In genomic region chr1:116373451-116374339, GRCh38 we compare ENCODE assay signal across 1 cellular context.
TF ChIP-seq lines count a peak whose summit lies in the region.

No MANE protein-coding gene starts in this region.

TF ChIP-seq in K562, 482 proteins besides CTCF, POLR2A, EP300 and RAD21 (continued from another document and continues in another):
- TF ChIP-seq BCLAF1 (IDR thresholded peaks at IDR 0.05; ENCODE audit: borderline replicate concordance in 1 of 2, control insufficient read depth in 1 of 2, low read depth in 2 of 2, low read length in 1 of 2) (no peak), KAT7 (CRISPR knock-in tag; IDR thresholded peaks at IDR 0.05; ENCODE audit: borderline replicate concordance) (no peak), ZNF561 (CRISPR knock-in tag; conservative IDR thresholded peaks at IDR 0.05) (no peak), ZNF197 (CRISPR knock-in tag; IDR thresholded peaks at IDR 0.05; ENCODE audit: low read depth) (no peak), ATF3 (IDR thresholded peaks at IDR 0.05) (no peak), ATF3 (CRISPR knock-in tag; conservative IDR thresholded peaks at IDR 0.05) (no peak), HDAC1 (IDR thresholded peaks at IDR 0.05) (peak in 1 of 2 experiments; percentile 50; a peak in 2 of 4 replicates), GATAD2B (IDR thresholded peaks at IDR 0.05; ENCODE audit: borderline replicate concordance) (no peak), U2AF1 (optimal IDR thresholded peaks at IDR 0.05; ENCODE audit: low read depth, low read length) (no peak), YY1 (IDR thresholded peaks at IDR 0.05; ENCODE audit: borderline replicate concordance in 1 of 3, control insufficient read depth in 1 of 3, extremely low read depth in 1 of 3, insufficient read depth in 3 of 3, insufficient read length in 1 of 3, insufficient replicate concordance in 2 of 3, low read depth in 1 of 3, low read length in 2 of 3) (peak in 1 of 3 experiments; percentile 56), HDAC8 (tag; IDR thresholded peaks at IDR 0.05) (no peak), DACH1 (IDR thresholded peaks at IDR 0.05; ENCODE audit: partially characterized antibody) (no peak), ZNF644 (tag; IDR thresholded peaks at IDR 0.05; ENCODE audit: low read depth) (no peak), ZNF75A (CRISPR knock-in tag; IDR thresholded peaks at IDR 0.05) (no peak), NFIC (IDR thresholded peaks at IDR 0.05) (peak; percentile 30; the same call in 1 of the 2 replicates), TEAD1 (CRISPR knock-in tag; IDR thresholded peaks at IDR 0.05) (no peak), PHF8 (IDR thresholded peaks at IDR 0.05; ENCODE audit: borderline replicate concordance, low read length) (peak; percentile 44; the same call in 1 of the 2 replicates), THRB (CRISPR knock-in tag; conservative IDR thresholded peaks at IDR 0.05) (no peak), NFATC3 (IDR thresholded peaks at IDR 0.05) (no peak), ARNT (IDR thresholded peaks at IDR 0.05) (no peak), TARDBP (IDR thresholded peaks at IDR 0.05) (no peak), CREB1 (IDR thresholded peaks at IDR 0.05) (no peak), CREB1 (CRISPR knock-in tag; IDR thresholded peaks at IDR 0.05) (no peak), MYC (IDR thresholded peaks at IDR 0.05; ENCODE audit: low read depth, low read length) (peak; percentile 32; the same call in 1 of the 2 replicates), MYC (CRISPR knock-in tag; IDR thresholded peaks at IDR 0.05; ENCODE audit: borderline replicate concordance, low read depth) (no peak), SLC30A9 (CRISPR knock-in tag; IDR thresholded peaks at IDR 0.05) (no peak), MAZ (CRISPR knock-in tag; conservative IDR thresholded peaks at IDR 0.05 in 1 of 2, IDR thresholded peaks at IDR 0.05 in 1 of 2) (peak; percentile 67 to 85), ZNF778 (CRISPR knock-in tag; IDR thresholded peaks at IDR 0.05) (no peak), PCBP2 (IDR thresholded peaks at IDR 0.05; ENCODE audit: low read depth, low read length, poor library complexity, severe bottlenecking) (no peak), ZNF740 (CRISPR knock-in tag; IDR thresholded peaks at IDR 0.05) (no peak), ZNF740 (tag; IDR thresholded peaks at IDR 0.05) (no peak), KDM4B (IDR thresholded peaks at IDR 0.05; ENCODE audit: borderline replicate concordance in 2 of 2, low read depth in 1 of 2) (no peak), PHF20 (IDR thresholded peaks at IDR 0.05; ENCODE audit: partially characterized antibody) (no peak), USF1 (CRISPR knock-in tag; IDR thresholded peaks at IDR 0.05) (no peak), SIN3B (IDR thresholded peaks at IDR 0.05; ENCODE audit: low read depth) (no peak), PHTF2 (CRISPR knock-in tag; IDR thresholded peaks at IDR 0.05) (no peak), MIER1 (IDR thresholded peaks at IDR 0.05; ENCODE audit: low read depth) (no peak), EGR1 (conservative IDR thresholded peaks at IDR 0.05) (peak; percentile 25; the same call in 1 of the 2 replicates), BRCA1 (IDR thresholded peaks at IDR 0.05) (no peak), BRCA1 (CRISPR knock-in tag; IDR thresholded peaks at IDR 0.05) (no peak), ZNF217 (CRISPR knock-in tag; IDR thresholded peaks at IDR 0.05) (no peak), MEIS2 (IDR thresholded peaks at IDR 0.05; ENCODE audit: partially characterized antibody) (no peak), ZNF551 (CRISPR knock-in tag; IDR thresholded peaks at IDR 0.05) (no peak), CXXC5 (CRISPR knock-in tag; IDR thresholded peaks at IDR 0.05) (peak; percentile 45; the same call in 1 of the 2 replicates)
- TF ChIP-seq, protein P1, sequence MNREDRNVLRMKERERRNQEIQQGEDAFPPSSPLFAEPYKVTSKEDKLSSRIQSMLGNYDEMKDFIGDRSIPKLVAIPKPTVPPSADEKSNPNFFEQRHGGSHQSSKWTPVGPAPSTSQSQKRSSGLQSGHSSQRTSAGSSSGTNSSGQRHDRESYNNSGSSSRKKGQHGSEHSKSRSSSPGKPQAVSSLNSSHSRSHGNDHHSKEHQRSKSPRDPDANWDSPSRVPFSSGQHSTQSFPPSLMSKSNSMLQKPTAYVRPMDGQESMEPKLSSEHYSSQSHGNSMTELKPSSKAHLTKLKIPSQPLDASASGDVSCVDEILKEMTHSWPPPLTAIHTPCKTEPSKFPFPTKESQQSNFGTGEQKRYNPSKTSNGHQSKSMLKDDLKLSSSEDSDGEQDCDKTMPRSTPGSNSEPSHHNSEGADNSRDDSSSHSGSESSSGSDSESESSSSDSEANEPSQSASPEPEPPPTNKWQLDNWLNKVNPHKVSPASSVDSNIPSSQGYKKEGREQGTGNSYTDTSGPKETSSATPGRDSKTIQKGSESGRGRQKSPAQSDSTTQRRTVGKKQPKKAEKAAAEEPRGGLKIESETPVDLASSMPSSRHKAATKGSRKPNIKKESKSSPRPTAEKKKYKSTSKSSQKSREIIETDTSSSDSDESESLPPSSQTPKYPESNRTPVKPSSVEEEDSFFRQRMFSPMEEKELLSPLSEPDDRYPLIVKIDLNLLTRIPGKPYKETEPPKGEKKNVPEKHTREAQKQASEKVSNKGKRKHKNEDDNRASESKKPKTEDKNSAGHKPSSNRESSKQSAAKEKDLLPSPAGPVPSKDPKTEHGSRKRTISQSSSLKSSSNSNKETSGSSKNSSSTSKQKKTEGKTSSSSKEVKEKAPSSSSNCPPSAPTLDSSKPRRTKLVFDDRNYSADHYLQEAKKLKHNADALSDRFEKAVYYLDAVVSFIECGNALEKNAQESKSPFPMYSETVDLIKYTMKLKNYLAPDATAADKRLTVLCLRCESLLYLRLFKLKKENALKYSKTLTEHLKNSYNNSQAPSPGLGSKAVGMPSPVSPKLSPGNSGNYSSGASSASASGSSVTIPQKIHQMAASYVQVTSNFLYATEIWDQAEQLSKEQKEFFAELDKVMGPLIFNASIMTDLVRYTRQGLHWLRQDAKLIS (CRISPR knock-in tag; IDR thresholded peaks at IDR 0.05), result no peak
- TF ChIP-seq, protein P2, sequence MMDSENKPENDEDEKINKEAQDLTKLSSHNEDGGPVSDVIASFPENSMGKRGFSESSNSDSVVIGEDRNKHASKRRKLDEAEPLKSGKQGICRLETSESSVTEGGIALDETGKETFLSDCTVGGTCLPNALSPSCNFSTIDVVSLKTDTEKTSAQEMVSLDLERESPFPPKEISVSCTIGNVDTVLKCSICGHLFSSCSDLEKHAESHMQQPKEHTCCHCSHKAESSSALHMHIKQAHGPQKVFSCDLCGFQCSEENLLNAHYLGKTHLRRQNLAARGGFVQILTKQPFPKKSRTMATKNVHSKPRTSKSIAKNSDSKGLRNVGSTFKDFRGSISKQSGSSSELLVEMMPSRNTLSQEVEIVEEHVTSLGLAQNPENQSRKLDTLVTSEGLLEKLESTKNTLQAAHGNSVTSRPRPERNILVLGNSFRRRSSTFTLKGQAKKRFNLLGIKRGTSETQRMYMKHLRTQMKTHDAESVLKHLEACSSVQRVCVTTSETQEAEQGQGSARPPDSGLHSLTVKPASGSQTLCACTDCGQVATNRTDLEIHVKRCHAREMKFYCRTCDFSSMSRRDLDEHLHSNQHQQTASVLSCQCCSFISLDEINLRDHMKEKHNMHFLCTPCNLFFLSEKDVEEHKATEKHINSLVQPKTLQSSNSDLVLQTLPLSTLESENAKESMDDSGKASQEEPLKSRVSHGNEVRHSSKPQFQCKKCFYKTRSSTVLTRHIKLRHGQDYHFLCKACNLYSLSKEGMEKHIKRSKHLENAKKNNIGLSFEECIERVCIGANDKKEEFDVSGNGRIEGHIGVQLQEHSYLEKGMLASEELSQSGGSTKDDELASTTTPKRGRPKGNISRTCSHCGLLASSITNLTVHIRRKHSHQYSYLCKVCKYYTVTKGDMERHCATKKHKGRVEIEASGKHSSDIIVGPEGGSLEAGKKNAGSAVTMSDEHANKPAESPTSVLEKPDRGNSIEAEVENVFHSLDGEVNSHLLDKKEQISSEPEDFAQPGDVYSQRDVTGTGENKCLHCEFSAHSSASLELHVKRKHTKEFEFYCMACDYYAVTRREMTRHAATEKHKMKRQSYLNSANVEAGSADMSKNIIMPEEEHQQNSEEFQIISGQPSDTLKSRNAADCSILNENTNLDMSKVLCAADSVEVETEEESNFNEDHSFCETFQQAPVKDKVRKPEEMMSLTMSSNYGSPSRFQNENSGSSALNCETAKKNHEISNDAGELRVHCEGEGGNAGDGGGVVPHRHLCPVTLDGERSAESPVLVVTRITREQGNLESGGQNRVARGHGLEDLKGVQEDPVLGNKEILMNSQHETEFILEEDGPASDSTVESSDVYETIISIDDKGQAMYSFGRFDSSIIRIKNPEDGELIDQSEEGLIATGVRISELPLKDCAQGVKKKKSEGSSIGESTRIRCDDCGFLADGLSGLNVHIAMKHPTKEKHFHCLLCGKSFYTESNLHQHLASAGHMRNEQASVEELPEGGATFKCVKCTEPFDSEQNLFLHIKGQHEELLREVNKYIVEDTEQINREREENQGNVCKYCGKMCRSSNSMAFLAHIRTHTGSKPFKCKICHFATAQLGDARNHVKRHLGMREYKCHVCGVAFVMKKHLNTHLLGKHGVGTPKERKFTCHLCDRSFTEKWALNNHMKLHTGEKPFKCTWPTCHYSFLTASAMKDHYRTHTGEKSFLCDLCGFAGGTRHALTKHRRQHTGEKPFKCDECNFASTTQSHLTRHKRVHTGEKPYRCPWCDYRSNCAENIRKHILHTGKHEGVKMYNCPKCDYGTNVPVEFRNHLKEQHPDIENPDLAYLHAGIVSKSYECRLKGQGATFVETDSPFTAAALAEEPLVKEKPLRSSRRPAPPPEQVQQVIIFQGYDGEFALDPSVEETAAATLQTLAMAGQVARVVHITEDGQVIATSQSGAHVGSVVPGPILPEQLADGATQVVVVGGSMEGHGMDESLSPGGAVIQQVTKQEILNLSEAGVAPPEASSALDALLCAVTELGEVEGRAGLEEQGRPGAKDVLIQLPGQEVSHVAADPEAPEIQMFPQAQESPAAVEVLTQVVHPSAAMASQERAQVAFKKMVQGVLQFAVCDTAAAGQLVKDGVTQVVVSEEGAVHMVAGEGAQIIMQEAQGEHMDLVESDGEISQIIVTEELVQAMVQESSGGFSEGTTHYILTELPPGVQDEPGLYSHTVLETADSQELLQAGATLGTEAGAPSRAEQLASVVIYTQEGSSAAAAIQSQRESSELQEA (IDR thresholded peaks at IDR 0.05; ENCODE audit: low read depth), result no peak
- TF ChIP-seq, protein P3, sequence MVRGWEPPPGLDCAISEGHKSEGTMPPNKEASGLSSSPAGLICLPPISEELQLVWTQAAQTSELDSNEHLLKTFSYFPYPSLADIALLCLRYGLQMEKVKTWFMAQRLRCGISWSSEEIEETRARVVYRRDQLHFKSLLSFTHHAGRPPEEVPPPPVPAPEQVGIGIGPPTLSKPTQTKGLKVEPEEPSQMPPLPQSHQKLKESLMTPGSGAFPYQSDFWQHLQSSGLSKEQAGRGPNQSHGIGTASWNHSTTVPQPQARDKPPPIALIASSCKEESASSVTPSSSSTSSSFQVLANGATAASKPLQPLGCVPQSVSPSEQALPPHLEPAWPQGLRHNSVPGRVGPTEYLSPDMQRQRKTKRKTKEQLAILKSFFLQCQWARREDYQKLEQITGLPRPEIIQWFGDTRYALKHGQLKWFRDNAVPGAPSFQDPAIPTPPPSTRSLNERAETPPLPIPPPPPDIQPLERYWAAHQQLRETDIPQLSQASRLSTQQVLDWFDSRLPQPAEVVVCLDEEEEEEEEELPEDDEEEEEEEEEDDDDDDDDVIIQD (CRISPR knock-in tag; IDR thresholded peaks at IDR 0.05), result no peak
